11 cellular contexts compared by ENCODE assay signal in the genomic region with DNA sequence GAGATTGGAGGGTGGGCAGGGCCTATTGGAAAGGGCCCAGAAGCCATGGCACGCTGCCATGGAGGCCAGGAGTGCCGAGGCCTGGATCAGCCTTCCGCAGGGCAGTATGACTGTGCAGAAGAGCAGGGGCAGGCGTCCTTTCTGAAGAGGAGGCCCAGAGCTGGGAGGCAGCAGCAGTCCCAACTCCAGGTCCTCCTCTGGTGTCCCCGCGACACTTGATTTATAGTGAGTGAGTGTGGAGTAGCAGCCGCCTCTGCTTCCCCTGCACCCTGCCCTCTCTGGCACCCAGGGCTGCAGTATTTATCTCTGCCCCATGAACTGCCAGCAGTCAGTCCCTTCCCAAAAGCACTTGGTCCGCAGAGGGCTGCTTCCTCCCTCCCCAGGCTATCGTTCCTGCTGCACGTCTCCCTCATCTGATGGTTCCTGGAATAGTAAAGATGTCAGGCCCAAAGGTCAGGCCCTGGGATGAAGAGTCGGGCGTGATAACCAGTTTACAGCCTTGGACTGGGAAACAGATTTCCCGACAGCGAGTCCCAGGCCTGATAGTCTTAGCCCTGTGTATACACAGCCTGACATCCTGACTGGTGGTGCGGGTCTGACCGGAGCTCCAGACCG. TPM values are rescaled to one million over a fixed set of nuclear protein-coding genes. Genes with fewer than 3 reads are reported as not detected.
DNase-seq lines count a peak whose midpoint lies in the region; ATAC-seq and TF ChIP-seq lines count a peak whose summit lies in the region.
"Had no signal": no experiment of that assay in that cellular context is flagged by ENCODE, and none has a peak within 500 bp of the region (broad histone marks: within the 10 kb centered on the region; RNA-seq: fewer than 3 reads in every experiment).

No MANE protein-coding gene starts in this region.

- ATAC-seq in activated CD8-positive, alpha-beta memory T cell treated with anti-CD3 and anti-CD28 coated beads, Interleukin-2, amount 10 ng/mL, durations not matched to agents 7 days and 5 days, result no peak
- no peak for ATAC-seq in lower lobe of right lung
- ATAC-seq in HG03378 (IDR thresholded peaks at IDR 0.05; ENCODE audit: unreplicated experiment), result no peak
- no peak for ATAC-seq in GM21717 (IDR thresholded peaks at IDR 0.05; ENCODE audit: unreplicated experiment)

- H3K36me3 ChIP-seq in lower lobe of right lung (peaks cover 38% of the 10 kb centered on the region), thymus (ENCODE audit: control insufficient read depth, insufficient read depth) (peaks cover 81% of the 10 kb centered on the region)

- no peaks in the 10 kb centered on the region for H3K27me3 Mint-ChIP-seq in activated CD8-positive, alpha-beta memory T cell treated with anti-CD3 and anti-CD28 coated beads, Interleukin-2, amount 10 ng/mL, durations not matched to agents 7 days and 5 days
- peaks cover 4% of the 10 kb centered on the region for H3K27me3 Mint-ChIP-seq in brain

- peak overlapping the region; percentile 63 for H3K27ac Mint-ChIP-seq in activated CD8-positive, alpha-beta memory T cell treated with anti-CD3 and anti-CD28 coated beads, Interleukin-2, amount 10 ng/mL, durations not matched to agents 7 days and 5 days
- H3K27ac Mint-ChIP-seq in brain, result peak overlapping the region in 3 of 5 experiments; percentile 39 to 64 (median 50)

- peaks cover 93% of the 10 kb centered on the region for H3K4me1 ChIP-seq in lower lobe of right lung
- peaks cover 6% of the 10 kb centered on the region for H3K4me1 ChIP-seq in thymus (ENCODE audit: control insufficient read depth, insufficient read depth, low read length)

- TF ChIP-seq CTCF in brain (conservative IDR thresholded peaks at IDR 0.05), result no peak
- TF ChIP-seq CTCF in lower lobe of right lung (IDR thresholded peaks at IDR 0.05), result no peak

- CTCF ChIA-PET in activated CD8-positive, alpha-beta memory T cell treated with anti-CD3 and anti-CD28 coated beads, Interleukin-2, amount 10 ng/mL, durations not matched to agents 7 days and 5 days (lab: Charles Lee), result interaction anchor here (1.1 to 2.0 kb wide), 5 partner anchors 9 to 51 kb away, joined by 3 to 7 read pairs (median 5); no protein-coding TSS in a partner anchor

- H3K4me3 ChIP-seq in lower lobe of right lung (no peak overlapping the region), thymus (ENCODE audit: low read length) (no peak overlapping the region)

- H3K9me3 Mint-ChIP-seq in activated CD8-positive, alpha-beta memory T cell treated with anti-CD3 and anti-CD28 coated beads, Interleukin-2, amount 10 ng/mL, durations not matched to agents 7 days and 5 days (ENCODE audit: low read depth), result no peaks in the 10 kb centered on the region
- no peaks in the 10 kb centered on the region for H3K9me3 Mint-ChIP-seq in brain

- H3K27ac ChIP-seq in lower lobe of right lung (peak overlapping the region; percentile 91), thymus (ENCODE audit: low read depth) (peak overlapping the region; percentile 8)

- H3K4me1 Mint-ChIP-seq in activated CD8-positive, alpha-beta memory T cell treated with anti-CD3 and anti-CD28 coated beads, Interleukin-2, amount 10 ng/mL, durations not matched to agents 7 days and 5 days, result peaks cover 81% of the 10 kb centered on the region
- peaks cover 40% of the 10 kb centered on the region for H3K4me1 Mint-ChIP-seq in brain

- 96% methylated on average over 17 of the region's 17 CpGs for WGBS in thymus

- intact Hi-C loops in lower lobe of right lung (cut with DNase I), result no loop called here

- H3K27me3 ChIP-seq in lower lobe of right lung (ENCODE audit: low read depth) (no peaks in the 10 kb centered on the region), thymus (ENCODE audit: control insufficient read depth, insufficient read depth) (no peaks in the 10 kb centered on the region)

- no peak for DNase-seq in activated CD8-positive, alpha-beta memory T cell treated with anti-CD3 and anti-CD28 coated beads, Interleukin-2, amount 10 ng/mL, durations not matched to agents 7 days and 5 days
- no peak for DNase-seq in activated CD8-positive, alpha-beta memory T cell treated with anti-CD3 and anti-CD28 coated beads for 24 hours
- DNase-seq in lower lobe of right lung, result no peak
- DNase-seq in NCI-H774 (lab: John Stamatoyannopoulos, UW), result no peak
- DNase-seq: activated CD8-positive, alpha-beta memory T cell treated with anti-CD3 and anti-CD28 coated beads, Interleukin-2, amount 50 U/mL, for 48 hours; H7; stimulated activated naive CD4-positive, alpha-beta T cell treated with Interleukin-2 at 50 U/mL for 16 hours had no signal

- H3K36me3 Mint-ChIP-seq in activated CD8-positive, alpha-beta memory T cell treated with anti-CD3 and anti-CD28 coated beads, Interleukin-2, amount 10 ng/mL, durations not matched to agents 7 days and 5 days, result peaks cover 7% of the 10 kb centered on the region
- H3K36me3 Mint-ChIP-seq in brain, result no peaks in the 10 kb centered on the region

- H3K9me3 ChIP-seq in lower lobe of right lung (no peaks in the 10 kb centered on the region), thymus (ENCODE audit: control insufficient read depth) (no peaks in the 10 kb centered on the region)

- H3K4me3 Mint-ChIP-seq in activated CD8-positive, alpha-beta memory T cell treated with anti-CD3 and anti-CD28 coated beads, Interleukin-2, amount 10 ng/mL, durations not matched to agents 7 days and 5 days, result no peak overlapping the region
- H3K4me3 Mint-ChIP-seq in brain, result no peak overlapping the region

RNA-seq across cellular contexts. Expression of a gene that starts 32.9 kb away (rescaled TPM):
- total RNA-seq in activated CD8-positive, alpha-beta memory T cell treated with anti-CD3 and anti-CD28 coated beads, Interleukin-2, amount 10 ng/mL, durations not matched to agents 7 days and 5 days, result 10 to 100 TPM; 52.2 to 70.2 TPM
- polyA plus RNA-seq in brain (ENCODE audit: insufficient read depth, low read depth, low replicate concordance) (33.6 TPM), thymus (32.1 TPM)
- 90.9 TPM for total RNA-seq in lower lobe of right lung

RNA-seq across cellular contexts. Expression of a gene that starts 51.5 kb away (rescaled TPM):
- 10 to 100 TPM in 1 of 2 experiments, 1 to 10 TPM in 1; 9.9 to 21.3 TPM for total RNA-seq in activated CD8-positive, alpha-beta memory T cell treated with anti-CD3 and anti-CD28 coated beads, Interleukin-2, amount 10 ng/mL, durations not matched to agents 7 days and 5 days
- 11.3 TPM for polyA plus RNA-seq in brain (ENCODE audit: insufficient read depth, low read depth, low replicate concordance)
- 69.5 TPM for total RNA-seq in lower lobe of right lung
- 126 TPM for polyA plus RNA-seq in thymus
